Comparison of ENCODE assay signal across 8 cellular contexts in genomic region chr3:157159037-157159761, GRCh38. TPM values are rescaled to one million over a fixed set of nuclear protein-coding genes. Genes with fewer than 3 reads are reported as not detected.
DNase-seq lines count a peak whose midpoint lies in the region; ATAC-seq and TF ChIP-seq lines count a peak whose summit lies in the region.

No MANE protein-coding gene starts in this region.

- H3K4me3 ChIP-seq in AG10803 (ENCODE audit: low read length) = peak overlapping the region; percentile 91
- H3K4me3 ChIP-seq in epithelial cell of proximal tubule (ENCODE audit: low read depth, low read length) = peak overlapping the region; percentile 94

- DNase-seq in AG10803 (ENCODE audit: low read depth) (peak; percentile 46), NOMO-1 treated with dmso at 0.1 percent for 144 hours (lab: John Stamatoyannopoulos, UW; ENCODE audit: unreplicated experiment) (peak; percentile 78), epithelial cell of proximal tubule (ENCODE audit: low read depth) (no peak), myocyte (ENCODE audit: low read depth) (peak; percentile 65)
- peak; percentile 89 for DNase-seq in activated CD8-positive, alpha-beta memory T cell treated with anti-CD3 and anti-CD28 coated beads, Interleukin-2, amount 50 U/mL, for 48 hours
- DNase-seq in stimulated activated CD8-positive, alpha-beta memory T cell treated with anti-CD3 and anti-CD28 coated beads, Interleukin-7, amount 100 ng/mL, for 48 hours (ENCODE audit: extremely low read depth in 1 of 2, low read depth in 1 of 2) = peak; percentile 56 to 67

- TF ChIP-seq CTCF in AG10803 (conservative IDR thresholded peaks at IDR 0.05; ENCODE audit: low read length) (peak; percentile 11; the same call in 1 of the 2 replicates), epithelial cell of proximal tubule (conservative IDR thresholded peaks at IDR 0.05; ENCODE audit: low read depth, low read length) (peak; percentile 14)

- ATAC-seq in GM19035 (IDR thresholded peaks at IDR 0.05; ENCODE audit: unreplicated experiment) (peak; percentile 51), HG03378 (IDR thresholded peaks at IDR 0.05; ENCODE audit: unreplicated experiment) (peak; percentile 32)

RNA-seq across cellular contexts. Expression of gene CCNL1, which starts 0.7 kb away (rescaled TPM):
- 39.3 and 61.2 TPM in 2 replicates for total RNA-seq in epithelial cell of proximal tubule
- 94.2 and 111 TPM in 2 replicates for total RNA-seq in myocyte
- 31.2 TPM for polyA plus RNA-seq in myocyte (2012)
